In genomic region chr2:98463988-98464771, GRCh38 we compare ENCODE assay signal across 1 cellular context.
TF ChIP-seq lines count a peak whose summit lies in the region.

No MANE protein-coding gene starts in this region.

TF ChIP-seq in WTC11, 78 proteins besides CTCF, POLR2A, EP300 and RAD21 (continued from another document):
- TF ChIP-seq AR (CRISPR knock-in tag; IDR thresholded peaks at IDR 0.05) (no peak), NFATC4 (CRISPR knock-in tag; IDR thresholded peaks at IDR 0.05) (no peak), FOXK1 (CRISPR knock-in tag; IDR thresholded peaks at IDR 0.05) (no peak), ATF6 (CRISPR knock-in tag; IDR thresholded peaks at IDR 0.05) (no peak), GTF2I (CRISPR knock-in tag; conservative IDR thresholded peaks at IDR 0.05) (no peak), CREB1 (CRISPR knock-in tag; IDR thresholded peaks at IDR 0.05) (no peak), ZNF138 (CRISPR knock-in tag; conservative IDR thresholded peaks at IDR 0.05) (no peak), ETV6 (CRISPR knock-in tag; IDR thresholded peaks at IDR 0.05) (no peak), NR3C1 (CRISPR knock-in tag; conservative IDR thresholded peaks at IDR 0.05; ENCODE audit: low read depth) (no peak)
- TF ChIP-seq, protein P1, sequence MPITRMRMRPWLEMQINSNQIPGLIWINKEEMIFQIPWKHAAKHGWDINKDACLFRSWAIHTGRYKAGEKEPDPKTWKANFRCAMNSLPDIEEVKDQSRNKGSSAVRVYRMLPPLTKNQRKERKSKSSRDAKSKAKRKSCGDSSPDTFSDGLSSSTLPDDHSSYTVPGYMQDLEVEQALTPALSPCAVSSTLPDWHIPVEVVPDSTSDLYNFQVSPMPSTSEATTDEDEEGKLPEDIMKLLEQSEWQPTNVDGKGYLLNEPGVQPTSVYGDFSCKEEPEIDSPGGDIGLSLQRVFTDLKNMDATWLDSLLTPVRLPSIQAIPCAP (CRISPR knock-in tag; IDR thresholded peaks at IDR 0.05) = no peak
- TF ChIP-seq, protein P2, sequence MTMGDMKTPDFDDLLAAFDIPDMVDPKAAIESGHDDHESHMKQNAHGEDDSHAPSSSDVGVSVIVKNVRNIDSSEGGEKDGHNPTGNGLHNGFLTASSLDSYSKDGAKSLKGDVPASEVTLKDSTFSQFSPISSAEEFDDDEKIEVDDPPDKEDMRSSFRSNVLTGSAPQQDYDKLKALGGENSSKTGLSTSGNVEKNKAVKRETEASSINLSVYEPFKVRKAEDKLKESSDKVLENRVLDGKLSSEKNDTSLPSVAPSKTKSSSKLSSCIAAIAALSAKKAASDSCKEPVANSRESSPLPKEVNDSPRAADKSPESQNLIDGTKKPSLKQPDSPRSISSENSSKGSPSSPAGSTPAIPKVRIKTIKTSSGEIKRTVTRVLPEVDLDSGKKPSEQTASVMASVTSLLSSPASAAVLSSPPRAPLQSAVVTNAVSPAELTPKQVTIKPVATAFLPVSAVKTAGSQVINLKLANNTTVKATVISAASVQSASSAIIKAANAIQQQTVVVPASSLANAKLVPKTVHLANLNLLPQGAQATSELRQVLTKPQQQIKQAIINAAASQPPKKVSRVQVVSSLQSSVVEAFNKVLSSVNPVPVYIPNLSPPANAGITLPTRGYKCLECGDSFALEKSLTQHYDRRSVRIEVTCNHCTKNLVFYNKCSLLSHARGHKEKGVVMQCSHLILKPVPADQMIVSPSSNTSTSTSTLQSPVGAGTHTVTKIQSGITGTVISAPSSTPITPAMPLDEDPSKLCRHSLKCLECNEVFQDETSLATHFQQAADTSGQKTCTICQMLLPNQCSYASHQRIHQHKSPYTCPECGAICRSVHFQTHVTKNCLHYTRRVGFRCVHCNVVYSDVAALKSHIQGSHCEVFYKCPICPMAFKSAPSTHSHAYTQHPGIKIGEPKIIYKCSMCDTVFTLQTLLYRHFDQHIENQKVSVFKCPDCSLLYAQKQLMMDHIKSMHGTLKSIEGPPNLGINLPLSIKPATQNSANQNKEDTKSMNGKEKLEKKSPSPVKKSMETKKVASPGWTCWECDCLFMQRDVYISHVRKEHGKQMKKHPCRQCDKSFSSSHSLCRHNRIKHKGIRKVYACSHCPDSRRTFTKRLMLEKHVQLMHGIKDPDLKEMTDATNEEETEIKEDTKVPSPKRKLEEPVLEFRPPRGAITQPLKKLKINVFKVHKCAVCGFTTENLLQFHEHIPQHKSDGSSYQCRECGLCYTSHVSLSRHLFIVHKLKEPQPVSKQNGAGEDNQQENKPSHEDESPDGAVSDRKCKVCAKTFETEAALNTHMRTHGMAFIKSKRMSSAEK (CRISPR knock-in tag; IDR thresholded peaks at IDR 0.05; ENCODE audit: borderline replicate concordance) = no peak
